8 cellular contexts compared by ENCODE assay signal in the genomic region with DNA sequence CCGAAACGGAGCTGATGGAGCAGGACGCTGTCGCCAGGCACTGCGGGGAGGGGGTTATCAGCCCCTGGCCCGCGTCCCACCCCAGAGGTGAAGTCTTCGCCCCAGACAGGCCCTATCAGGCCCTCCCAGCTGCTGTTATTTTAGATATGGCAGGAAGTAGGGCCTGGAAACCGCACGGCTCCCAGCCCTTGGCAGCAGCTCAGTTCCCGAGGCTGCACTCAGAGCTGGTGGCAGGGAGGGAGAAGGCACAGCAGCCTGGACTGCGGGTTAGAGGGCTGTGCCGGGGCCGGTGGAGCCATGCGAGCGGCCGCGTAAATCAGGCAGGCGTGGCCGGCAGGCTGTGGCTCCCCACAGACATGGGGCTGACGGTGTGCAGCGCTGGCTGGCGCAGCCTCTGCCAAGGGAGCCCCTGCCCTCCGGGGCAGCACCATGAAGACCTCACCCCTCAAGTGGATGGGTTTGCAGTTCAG.
DNase-seq lines count a peak whose midpoint lies in the region; ATAC-seq and TF ChIP-seq lines count a peak whose summit lies in the region.

No MANE protein-coding gene starts in this region.

- CTCF ChIA-PET in Calu3 (lab: Charles Lee): no interaction called here

- TF ChIP-seq CTCF in parathyroid adenoma (IDR thresholded peaks at IDR 0.05) (no peak), Calu3 (IDR thresholded peaks at IDR 0.05; ENCODE audit: unreplicated experiment) (no peak)

- peak overlapping the region; percentile 5 for H3K4me3 Mint-ChIP-seq in activated T-helper 2 cell treated with anti-CD3 and anti-CD28 coated beads, Interferon-gamma antibody, Interleukin-2, Interleukin-4, amounts not matched to agents 10 μg/mL and 5 μg/mL and 100 μg/mL, durations not matched to agents 14 hours and 24 hours and 36 hours (ENCODE audit: low read depth)
- H3K4me3 Mint-ChIP-seq in Calu3 (ENCODE audit: low read depth, unreplicated experiment): no peak overlapping the region

- H3K9me3 Mint-ChIP-seq in activated T-helper 2 cell treated with anti-CD3 and anti-CD28 coated beads, Interferon-gamma antibody, Interleukin-2, Interleukin-4, amounts not matched to agents 10 μg/mL and 5 μg/mL and 100 μg/mL, durations not matched to agents 14 hours and 24 hours and 36 hours: no peaks in the 10 kb centered on the region
- H3K9me3 Mint-ChIP-seq in Calu3 (ENCODE audit: low read depth, unreplicated experiment): peaks cover 3% of the 10 kb centered on the region

- intact Hi-C loops in activated T-helper 2 cell treated with anti-CD3 and anti-CD28 coated beads, Interferon-gamma antibody, Interleukin-2, Interleukin-4, amounts not matched to agents 10 μg/mL and 5 μg/mL and 100 μg/mL, durations not matched to agents 14 hours and 24 hours and 36 hours (cut with micrococcal nuclease): loop anchor here (1.0 kb wide), 1 partner anchor 16 kb away; no protein-coding TSS in a partner anchor
- intact Hi-C loops in Right ventricle myocardium superior (cut with DNase I): loop anchor here (5.0 kb wide), 1 partner anchor 110 kb away; the partner anchor contains the start of gene NFATC1
- intact Hi-C loops in Calu3 (cut with micrococcal nuclease; ENCODE audit: unreplicated experiment): no loop called here

- H3K4me1 Mint-ChIP-seq in activated T-helper 2 cell treated with anti-CD3 and anti-CD28 coated beads, Interferon-gamma antibody, Interleukin-2, Interleukin-4, amounts not matched to agents 10 μg/mL and 5 μg/mL and 100 μg/mL, durations not matched to agents 14 hours and 24 hours and 36 hours (ENCODE audit: low read depth): peaks cover 47% of the 10 kb centered on the region
- no peaks in the 10 kb centered on the region for H3K4me1 Mint-ChIP-seq in Calu3 (ENCODE audit: low read depth, unreplicated experiment)

- H3K36me3 Mint-ChIP-seq in activated T-helper 2 cell treated with anti-CD3 and anti-CD28 coated beads, Interferon-gamma antibody, Interleukin-2, Interleukin-4, amounts not matched to agents 10 μg/mL and 5 μg/mL and 100 μg/mL, durations not matched to agents 14 hours and 24 hours and 36 hours (ENCODE audit: low read depth): peaks cover 49% of the 10 kb centered on the region
- H3K36me3 Mint-ChIP-seq in Calu3 (ENCODE audit: insufficient read depth, unreplicated experiment): no peaks in the 10 kb centered on the region

- H3K9ac ChIP-seq in parathyroid adenoma: no peak overlapping the region

- H3K9me3 ChIP-seq in parathyroid adenoma (ENCODE audit: control insufficient read depth, low read length): no peaks in the 10 kb centered on the region

- H3K36me3 ChIP-seq in parathyroid adenoma (ENCODE audit: control insufficient read depth, insufficient read depth, low read length): no peaks in the 10 kb centered on the region

- no peaks in the 10 kb centered on the region for H3K27me3 ChIP-seq in parathyroid adenoma (ENCODE audit: control insufficient read depth, insufficient read depth, low read length)

- H3K27me3 Mint-ChIP-seq in activated T-helper 2 cell treated with anti-CD3 and anti-CD28 coated beads, Interferon-gamma antibody, Interleukin-2, Interleukin-4, amounts not matched to agents 10 μg/mL and 5 μg/mL and 100 μg/mL, durations not matched to agents 14 hours and 24 hours and 36 hours (ENCODE audit: low read depth): no peaks in the 10 kb centered on the region
- peaks cover 13% of the 10 kb centered on the region for H3K27me3 Mint-ChIP-seq in Calu3 (ENCODE audit: unreplicated experiment)

- peak; percentile 72 for DNase-seq in Ammon's horn (ENCODE audit: low spot score)
- DNase-seq in activated T-helper 2 cell treated with anti-CD3 and anti-CD28 coated beads, Interferon-gamma antibody, Interleukin-2, Interleukin-4, amounts not matched to agents 10 μg/mL and 5 μg/mL and 100 μg/mL, durations not matched to agents 14 hours and 24 hours and 36 hours (ENCODE audit: low spot score): no peak
- DNase-seq in Right ventricle myocardium superior: peak; percentile 88
- DNase-seq in Calu3: no peak
- no peak for DNase-seq in DMS53 treated with DMSO at 0.1 percent for 48 hours (lab: John Stamatoyannopoulos, UW; ENCODE audit: unreplicated experiment)

- no TSS peak for BruUV-seq in Calu3 (replicated peaks; lab: Mats Ljungman, UMichigan)

- H3K27ac Mint-ChIP-seq in activated T-helper 2 cell treated with anti-CD3 and anti-CD28 coated beads, Interferon-gamma antibody, Interleukin-2, Interleukin-4, amounts not matched to agents 10 μg/mL and 5 μg/mL and 100 μg/mL, durations not matched to agents 14 hours and 24 hours and 36 hours: peak overlapping the region; percentile 80
- no peak overlapping the region for H3K27ac Mint-ChIP-seq in Calu3 (ENCODE audit: unreplicated experiment)

- peak overlapping the region; percentile 50 for H3K4me3 ChIP-seq in parathyroid adenoma (ENCODE audit: low read depth, low read length)

- peak overlapping the region; percentile 69 for H3K27ac ChIP-seq in parathyroid adenoma

- no peaks in the 10 kb centered on the region for H3K79me2 ChIP-seq in parathyroid adenoma

- peak overlapping the region; percentile 76 for H3K4me2 ChIP-seq in parathyroid adenoma (ENCODE audit: low read length)

- ATAC-seq in HG02759 (IDR thresholded peaks at IDR 0.05; ENCODE audit: unreplicated experiment) (peak; percentile 38), Right ventricle myocardium superior (ENCODE audit: poor library complexity) (peak; percentile 92), HG03039 (IDR thresholded peaks at IDR 0.05; ENCODE audit: unreplicated experiment) (no peak)

- H3K4me1 ChIP-seq in parathyroid adenoma: no peaks in the 10 kb centered on the region

- no peak overlapping the region for H2AFZ ChIP-seq in parathyroid adenoma

Comparison
In these comparisons a context has a peak if more than half of its experiments do, and no peak if none do; other contexts are left out.
1. DNase-seq: peak in Ammon's horn (single experiment) and Right ventricle myocardium superior (single experiment); none in activated T-helper 2 cell treated with anti-CD3 and anti-CD28 coated beads, Interferon-gamma antibody, Interleukin-2, Interleukin-4, amounts not matched to agents 10 μg/mL and 5 μg/mL and 100 μg/mL, durations not matched to agents 14 hours and 24 hours and 36 hours (single experiment), Calu3 (single experiment) and DMS53 treated with DMSO at 0.1 percent for 48 hours (single experiment).